Comparison of ENCODE assay signal across 32 cellular contexts in the genomic region with DNA sequence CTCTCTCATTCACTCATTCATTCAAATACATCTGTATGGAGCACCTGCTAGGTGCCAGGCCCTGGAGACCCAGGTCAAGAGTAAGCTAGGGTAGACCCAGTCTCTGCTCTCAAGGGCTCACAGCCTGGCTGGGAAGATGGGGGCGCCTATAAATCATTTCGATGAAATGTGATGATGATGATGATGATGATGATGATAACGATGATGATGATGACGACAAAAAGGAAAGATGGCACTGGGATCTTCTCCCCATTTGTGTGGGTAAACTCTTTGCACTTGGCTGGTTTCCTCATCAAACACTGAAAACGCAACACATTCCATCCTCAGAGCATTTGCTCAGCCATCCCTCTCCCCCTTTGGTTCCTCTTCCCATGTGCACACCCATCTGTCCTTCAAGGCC.
"Had no signal": no experiment of that assay in that cellular context is flagged by ENCODE, and none has a peak within 500 bp of the region (broad histone marks: within the 10 kb centered on the region; RNA-seq: fewer than 3 reads in every experiment).

No MANE protein-coding gene starts in this region.

- H3K27ac ChIP-seq: neutrophil, ovary, parathyroid adenoma, psoas muscle, skin epidermis, spleen, suprapubic skin, testis, tibial artery, transverse colon, upper lobe of left lung, vagina had no signal

- H3K79me2 ChIP-seq: parathyroid adenoma had no signal

- H3K4me1 Mint-ChIP-seq: naive B cell; naive thymus-derived CD8-positive, alpha-beta T cell; nephron progenitor cell; stimulated activated memory B cell treated with anti-CD40 and anti-IgM and Interleukin-4, amounts not matched to agents 10 μg/mL and 1 μg/mL and 100 μg/mL, for 72 hours; stimulated activated naive CD8-positive, alpha-beta T cell treated with anti-CD3 and anti-CD28 coated beads, Interleukin-15, amount 100 ng/mL, for 72 hours had no signal

- H3K9me3 Mint-ChIP-seq: naive B cell; naive thymus-derived CD8-positive, alpha-beta T cell; natural killer cell treated with Interleukin-12 subunit alpha and Interleukin-12 subunit beta and Interleukin-15 and Interleukin-18, amount 100 ng/mL, for 72 hours; nephron progenitor cell; stimulated activated memory B cell treated with anti-CD40 and anti-IgM and Interleukin-4, amounts not matched to agents 10 μg/mL and 1 μg/mL and 100 μg/mL, for 72 hours had no signal

- H3K36me3 ChIP-seq: neutrophil, ovary, spleen, suprapubic skin, tibial artery, transverse colon, upper lobe of left lung, vagina had no signal

- H3K4me2 ChIP-seq: smooth muscle cell had no signal

- H3K9ac ChIP-seq: parathyroid adenoma had no signal

- H3K27me3 Mint-ChIP-seq: progenitor cell of endocrine pancreas had no signal

- H3K27ac Mint-ChIP-seq: naive B cell; naive thymus-derived CD8-positive, alpha-beta T cell; nephron progenitor cell; progenitor cell of endocrine pancreas; stimulated activated memory B cell treated with anti-CD40 and anti-IgM and Interleukin-4, amounts not matched to agents 10 μg/mL and 1 μg/mL and 100 μg/mL, for 72 hours had no signal

- H3K27me3 ChIP-seq: neutrophil, ovary, spleen, suprapubic skin, testis, tibial artery, transverse colon, upper lobe of left lung, vagina had no signal

- H3K9me3 ChIP-seq: neutrophil, ovary, psoas muscle, spleen, suprapubic skin, testis, tibial artery, transverse colon, upper lobe of left lung, vagina had no signal

- H2AFZ ChIP-seq: parathyroid adenoma had no signal

- H3K4me3 ChIP-seq: ovary, psoas muscle, skin epidermis, smooth muscle cell, spleen, suprapubic skin, testis, tibial artery, transverse colon, upper lobe of left lung, vagina had no signal

- H3K4me1 ChIP-seq: parathyroid adenoma, psoas muscle, spleen, suprapubic skin, testis, transverse colon had no signal

- DNase-seq: naive B cell; naive thymus-derived CD8-positive, alpha-beta T cell; nephron progenitor cell; nucleus accumbens; ovary; posterior cingulate gyrus; psoas muscle; right cardiac atrium; spleen; stimulated activated CD4-positive, alpha-beta T cell treated with anti-CD3 and anti-CD28 coated beads, Interleukin-12 subunit alpha, Interleukin-12 subunit beta, amount 100 ng/mL, for 4 hours; stimulated activated CD4-positive, alpha-beta T cell treated with anti-CD3 and anti-CD28 coated beads, Interleukin-1b, Interleukin-23, amount 100 ng/mL, for 48 hours; stimulated activated CD4-positive, alpha-beta T cell treated with anti-CD3 and anti-CD28 coated beads, Interleukin-4, amount 100 ng/mL, for 1 hour; stimulated activated CD4-positive, alpha-beta T cell treated with anti-CD3 and anti-CD28 coated beads, Interleukin-4, amount 100 ng/mL, for 4 hours; stimulated activated CD8-positive, alpha-beta memory T cell treated with anti-CD3 and anti-CD28 coated beads, Interleukin-4, amount 100 ng/mL, for 48 hours; stimulated activated naive CD4-positive, alpha-beta T cell; stimulated activated naive CD8-positive, alpha-beta T cell treated with anti-CD3 and anti-CD28 coated beads, Interleukin-15, amount 100 ng/mL, for 72 hours; stimulated activated naive CD8-positive, alpha-beta T cell treated with anti-CD3 and anti-CD28 coated beads, Interleukin-15, Interleukin-2, amounts not matched to agents 100 U/mL and 50 U/mL, for 24 hours; substantia nigra; testis; tibial artery; transverse colon; upper lobe of left lung had no signal

- H3K4me3 Mint-ChIP-seq: naive B cell; naive thymus-derived CD8-positive, alpha-beta T cell; natural killer cell treated with Interleukin-12 subunit alpha and Interleukin-12 subunit beta and Interleukin-15 and Interleukin-18, amount 100 ng/mL, for 72 hours; nephron progenitor cell; neural crest cell; stimulated activated memory B cell treated with anti-CD40 and anti-IgM and Interleukin-4, amounts not matched to agents 10 μg/mL and 1 μg/mL and 100 μg/mL, for 72 hours; stimulated activated naive CD8-positive, alpha-beta T cell treated with anti-CD3 and anti-CD28 coated beads, Interleukin-15, amount 100 ng/mL, for 72 hours had no signal

- H3K36me3 Mint-ChIP-seq: naive B cell; naive thymus-derived CD8-positive, alpha-beta T cell; natural killer cell treated with Interleukin-12 subunit alpha and Interleukin-12 subunit beta and Interleukin-15 and Interleukin-18, amount 100 ng/mL, for 72 hours; stimulated activated memory B cell treated with anti-CD40 and anti-IgM and Interleukin-4, amounts not matched to agents 10 μg/mL and 1 μg/mL and 100 μg/mL, for 72 hours had no signal
